Comparison of ENCODE assay signal across 1 cellular context in the genomic region with DNA sequence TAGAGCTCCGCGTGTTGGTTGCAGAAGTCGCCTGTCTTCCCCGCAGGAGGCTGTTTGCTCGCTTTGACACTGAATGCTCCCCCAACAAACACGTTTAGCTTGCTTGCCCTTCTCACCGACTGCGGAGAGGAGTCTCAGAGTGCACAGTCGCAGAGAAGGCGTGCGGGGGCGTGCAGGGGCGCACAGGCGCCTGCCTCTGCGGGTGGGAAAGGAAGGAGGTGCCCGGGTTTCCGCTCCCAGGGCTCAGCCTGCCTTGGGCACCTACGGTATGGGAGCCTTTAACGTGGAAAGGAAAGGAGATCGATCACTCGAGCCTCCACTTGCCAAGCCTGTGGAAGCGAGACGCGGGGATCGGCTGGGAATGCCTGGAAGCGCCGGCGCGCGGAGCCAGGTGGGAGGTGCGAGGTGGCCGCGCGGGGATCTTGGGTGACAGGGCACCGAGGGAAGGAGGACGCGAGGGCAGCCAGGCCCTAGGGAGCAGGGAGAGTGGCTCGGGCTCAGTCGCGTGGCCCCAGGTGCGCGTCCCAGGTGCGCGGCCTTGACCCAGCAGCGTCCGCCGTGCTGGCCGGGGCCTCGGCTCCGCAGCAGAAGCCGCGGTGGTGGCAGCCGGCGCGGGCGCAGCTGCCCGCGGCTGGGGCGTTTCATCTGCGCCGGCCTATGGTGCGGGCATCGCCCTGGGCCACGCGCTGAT.
TF ChIP-seq lines count a peak whose summit lies in the region.

A gene (plus strand): TSS at position 419 of the 691 bp plus-strand sequence. CDS start 749 bp downstream, outside the sequence.

TF ChIP-seq in HEK293, 187 proteins besides CTCF, POLR2A, EP300 and RAD21 (continued from another document):
- TF ChIP-seq, protein P1, sequence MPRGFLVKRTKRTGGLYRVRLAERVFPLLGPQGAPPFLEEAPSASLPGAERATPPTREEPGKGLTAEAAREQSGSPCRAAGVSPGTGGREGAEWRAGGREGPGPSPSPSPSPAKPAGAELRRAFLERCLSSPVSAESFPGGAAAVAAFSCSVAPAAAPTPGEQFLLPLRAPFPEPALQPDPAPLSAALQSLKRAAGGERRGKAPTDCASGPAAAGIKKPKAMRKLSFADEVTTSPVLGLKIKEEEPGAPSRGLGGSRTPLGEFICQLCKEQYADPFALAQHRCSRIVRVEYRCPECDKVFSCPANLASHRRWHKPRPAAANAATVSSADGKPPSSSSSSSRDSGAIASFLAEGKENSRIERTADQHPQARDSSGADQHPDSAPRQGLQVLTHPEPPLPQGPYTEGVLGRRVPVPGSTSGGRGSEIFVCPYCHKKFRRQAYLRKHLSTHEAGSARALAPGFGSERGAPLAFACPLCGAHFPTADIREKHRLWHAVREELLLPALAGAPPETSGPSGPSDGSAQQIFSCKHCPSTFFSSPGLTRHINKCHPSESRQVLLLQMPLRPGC (tag by site-specific recombination; IDR thresholded peaks at IDR 0.05) = peak; percentile 52; the same call in 1 of the 2 replicates
- TF ChIP-seq, protein P2, sequence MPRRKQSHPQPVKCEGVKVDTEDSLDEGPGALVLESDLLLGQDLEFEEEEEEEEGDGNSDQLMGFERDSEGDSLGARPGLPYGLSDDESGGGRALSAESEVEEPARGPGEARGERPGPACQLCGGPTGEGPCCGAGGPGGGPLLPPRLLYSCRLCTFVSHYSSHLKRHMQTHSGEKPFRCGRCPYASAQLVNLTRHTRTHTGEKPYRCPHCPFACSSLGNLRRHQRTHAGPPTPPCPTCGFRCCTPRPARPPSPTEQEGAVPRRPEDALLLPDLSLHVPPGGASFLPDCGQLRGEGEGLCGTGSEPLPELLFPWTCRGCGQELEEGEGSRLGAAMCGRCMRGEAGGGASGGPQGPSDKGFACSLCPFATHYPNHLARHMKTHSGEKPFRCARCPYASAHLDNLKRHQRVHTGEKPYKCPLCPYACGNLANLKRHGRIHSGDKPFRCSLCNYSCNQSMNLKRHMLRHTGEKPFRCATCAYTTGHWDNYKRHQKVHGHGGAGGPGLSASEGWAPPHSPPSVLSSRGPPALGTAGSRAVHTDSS (tag by site-specific recombination; IDR thresholded peaks at IDR 0.05) = no peak
- TF ChIP-seq ZNF530 (tag by site-specific recombination; IDR thresholded peaks at IDR 0.05; ENCODE audit: low read depth) = no peak
- peak; percentile 64; the same call in 1 of the 2 replicates for TF ChIP-seq ZFP69B (tag by site-specific recombination; IDR thresholded peaks at IDR 0.05)
- peak; percentile 99 for TF ChIP-seq ZBTB8A (tag by site-specific recombination; IDR thresholded peaks at IDR 0.05)
- TF ChIP-seq ZNF335 (tag by site-specific recombination; conservative IDR thresholded peaks at IDR 0.05) = peak; percentile 96
- TF ChIP-seq ZFHX2 (tag by site-specific recombination; conservative IDR thresholded peaks at IDR 0.05) = peak; percentile 95
- TF ChIP-seq SCRT1 (tag by site-specific recombination; IDR thresholded peaks at IDR 0.05; ENCODE audit: borderline replicate concordance) = no peak
- TF ChIP-seq, protein P3, sequence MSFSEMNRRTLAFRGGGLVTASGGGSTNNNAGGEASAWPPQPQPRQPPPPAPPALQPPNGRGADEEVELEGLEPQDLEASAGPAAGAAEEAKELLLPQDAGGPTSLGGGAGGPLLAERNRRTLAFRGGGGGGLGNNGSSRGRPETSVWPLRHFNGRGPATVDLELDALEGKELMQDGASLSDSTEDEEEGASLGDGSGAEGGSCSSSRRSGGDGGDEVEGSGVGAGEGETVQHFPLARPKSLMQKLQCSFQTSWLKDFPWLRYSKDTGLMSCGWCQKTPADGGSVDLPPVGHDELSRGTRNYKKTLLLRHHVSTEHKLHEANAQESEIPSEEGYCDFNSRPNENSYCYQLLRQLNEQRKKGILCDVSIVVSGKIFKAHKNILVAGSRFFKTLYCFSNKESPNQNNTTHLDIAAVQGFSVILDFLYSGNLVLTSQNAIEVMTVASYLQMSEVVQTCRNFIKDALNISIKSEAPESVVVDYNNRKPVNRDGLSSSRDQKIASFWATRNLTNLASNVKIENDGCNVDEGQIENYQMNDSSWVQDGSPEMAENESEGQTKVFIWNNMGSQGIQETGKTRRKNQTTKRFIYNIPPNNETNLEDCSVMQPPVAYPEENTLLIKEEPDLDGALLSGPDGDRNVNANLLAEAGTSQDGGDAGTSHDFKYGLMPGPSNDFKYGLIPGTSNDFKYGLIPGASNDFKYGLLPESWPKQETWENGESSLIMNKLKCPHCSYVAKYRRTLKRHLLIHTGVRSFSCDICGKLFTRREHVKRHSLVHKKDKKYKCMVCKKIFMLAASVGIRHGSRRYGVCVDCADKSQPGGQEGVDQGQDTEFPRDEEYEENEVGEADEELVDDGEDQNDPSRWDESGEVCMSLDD (tag by site-specific recombination; IDR thresholded peaks at IDR 0.05) = peak; percentile 56; the same call in 1 of the 2 replicates
- no peak for TF ChIP-seq ZNF529 (tag by site-specific recombination; IDR thresholded peaks at IDR 0.05; ENCODE audit: insufficient replicate concordance)
- TF ChIP-seq ZSCAN23 (tag by site-specific recombination; IDR thresholded peaks at IDR 0.05) = no peak
- TF ChIP-seq KLF1 (tag by site-specific recombination; IDR thresholded peaks at IDR 0.05) = no peak
- TF ChIP-seq ZSCAN30 (tag by site-specific recombination; IDR thresholded peaks at IDR 0.05) = peak; percentile 77
- TF ChIP-seq ZNF274 (IDR thresholded peaks at IDR 0.05; ENCODE audit: low read length) = no peak
- TF ChIP-seq ZNF274 (tag by site-specific recombination; IDR thresholded peaks at IDR 0.05; ENCODE audit: borderline replicate concordance) = no peak
- peak; percentile 53; the same call in 1 of the 2 replicates for TF ChIP-seq YY2 (tag by site-specific recombination; IDR thresholded peaks at IDR 0.05)
- TF ChIP-seq ZNF660 (tag by site-specific recombination; IDR thresholded peaks at IDR 0.05) = peak; percentile 30; the same call in 1 of the 2 replicates
- no peak for TF ChIP-seq ZNF214 (tag by site-specific recombination; IDR thresholded peaks at IDR 0.05; ENCODE audit: borderline replicate concordance)
- no peak for TF ChIP-seq KLF16 (tag by site-specific recombination; IDR thresholded peaks at IDR 0.05)
- no peak for TF ChIP-seq ZNF132 (tag by site-specific recombination; IDR thresholded peaks at IDR 0.05; ENCODE audit: borderline replicate concordance)
- TF ChIP-seq KLF9 (tag by site-specific recombination; IDR thresholded peaks at IDR 0.05; ENCODE audit: low read depth) = peak; percentile 57; the same call in 1 of the 2 replicates
- TF ChIP-seq ZNF37A (tag by site-specific recombination; IDR thresholded peaks at IDR 0.05) = no peak
- no peak for TF ChIP-seq ZNF112 (tag by site-specific recombination; IDR thresholded peaks at IDR 0.05)
- TF ChIP-seq ZNF677 (tag by site-specific recombination; IDR thresholded peaks at IDR 0.05) = no peak
- TF ChIP-seq ZNF146 (tag by site-specific recombination; IDR thresholded peaks at IDR 0.05) = no peak
- TF ChIP-seq ZNF391 (tag by site-specific recombination; IDR thresholded peaks at IDR 0.05; ENCODE audit: borderline replicate concordance, low read depth) = 0 out of 2 replicates have a peak, but pooled peaks have one; percentile 38
- peak; percentile 68 for TF ChIP-seq ZNF843 (tag by site-specific recombination; IDR thresholded peaks at IDR 0.05)
- TF ChIP-seq ZNF311 (tag by site-specific recombination; IDR thresholded peaks at IDR 0.05; ENCODE audit: borderline replicate concordance) = no peak
- TF ChIP-seq, protein P4, sequence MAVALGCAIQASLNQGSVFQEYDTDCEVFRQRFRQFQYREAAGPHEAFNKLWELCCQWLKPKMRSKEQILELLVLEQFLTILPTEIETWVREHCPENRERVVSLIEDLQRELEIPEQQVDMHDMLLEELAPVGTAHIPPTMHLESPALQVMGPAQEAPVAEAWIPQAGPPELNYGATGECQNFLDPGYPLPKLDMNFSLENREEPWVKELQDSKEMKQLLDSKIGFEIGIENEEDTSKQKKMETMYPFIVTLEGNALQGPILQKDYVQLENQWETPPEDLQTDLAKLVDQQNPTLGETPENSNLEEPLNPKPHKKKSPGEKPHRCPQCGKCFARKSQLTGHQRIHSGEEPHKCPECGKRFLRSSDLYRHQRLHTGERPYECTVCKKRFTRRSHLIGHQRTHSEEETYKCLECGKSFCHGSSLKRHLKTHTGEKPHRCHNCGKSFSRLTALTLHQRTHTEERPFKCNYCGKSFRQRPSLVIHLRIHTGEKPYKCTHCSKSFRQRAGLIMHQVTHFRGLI (tag by site-specific recombination; IDR thresholded peaks at IDR 0.05) = peak; percentile 90
- TF ChIP-seq ZNF610 (tag by site-specific recombination; IDR thresholded peaks at IDR 0.05; ENCODE audit: borderline replicate concordance) = peak; percentile 37; the same call in 1 of the 2 replicates
- no peak for TF ChIP-seq ZNF248 (tag by site-specific recombination; IDR thresholded peaks at IDR 0.05)
- TF ChIP-seq ZNF549 (tag by site-specific recombination; IDR thresholded peaks at IDR 0.05) = no peak
- TF ChIP-seq GLIS1 (tag by site-specific recombination; IDR thresholded peaks at IDR 0.05) = peak; percentile 86
- peak; percentile 86 for TF ChIP-seq ZIC2 (tag by site-specific recombination; IDR thresholded peaks at IDR 0.05)
- TF ChIP-seq, protein P5, sequence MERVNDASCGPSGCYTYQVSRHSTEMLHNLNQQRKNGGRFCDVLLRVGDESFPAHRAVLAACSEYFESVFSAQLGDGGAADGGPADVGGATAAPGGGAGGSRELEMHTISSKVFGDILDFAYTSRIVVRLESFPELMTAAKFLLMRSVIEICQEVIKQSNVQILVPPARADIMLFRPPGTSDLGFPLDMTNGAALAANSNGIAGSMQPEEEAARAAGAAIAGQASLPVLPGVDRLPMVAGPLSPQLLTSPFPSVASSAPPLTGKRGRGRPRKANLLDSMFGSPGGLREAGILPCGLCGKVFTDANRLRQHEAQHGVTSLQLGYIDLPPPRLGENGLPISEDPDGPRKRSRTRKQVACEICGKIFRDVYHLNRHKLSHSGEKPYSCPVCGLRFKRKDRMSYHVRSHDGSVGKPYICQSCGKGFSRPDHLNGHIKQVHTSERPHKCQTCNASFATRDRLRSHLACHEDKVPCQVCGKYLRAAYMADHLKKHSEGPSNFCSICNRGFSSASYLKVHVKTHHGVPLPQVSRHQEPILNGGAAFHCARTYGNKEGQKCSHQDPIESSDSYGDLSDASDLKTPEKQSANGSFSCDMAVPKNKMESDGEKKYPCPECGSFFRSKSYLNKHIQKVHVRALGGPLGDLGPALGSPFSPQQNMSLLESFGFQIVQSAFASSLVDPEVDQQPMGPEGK (tag by site-specific recombination; IDR thresholded peaks at IDR 0.05) = peak; percentile 84
